ENCODE assay signal across 8 cellular contexts in the genomic region with DNA sequence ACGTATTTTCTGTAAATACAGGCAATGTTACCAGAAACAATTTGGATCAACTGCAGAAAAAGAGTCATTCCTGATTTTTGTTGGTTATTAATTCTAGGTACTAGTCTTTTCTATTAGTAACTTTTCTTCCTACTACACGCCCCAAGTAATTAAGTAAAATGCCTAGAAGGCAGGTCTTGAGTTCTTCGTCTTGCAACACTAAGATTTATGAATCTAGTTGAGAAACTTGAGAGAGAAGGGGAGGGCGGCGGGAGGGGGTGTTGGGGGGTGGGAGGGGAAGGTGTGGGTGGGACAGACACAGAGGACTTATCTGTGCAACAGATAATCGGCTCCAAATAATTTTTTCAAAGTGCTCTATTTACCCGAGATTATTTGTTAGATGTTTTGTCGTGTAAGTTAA. TPM values are rescaled to one million over a fixed set of nuclear protein-coding genes. Genes with fewer than 3 reads are reported as not detected.
DNase-seq lines count a peak whose midpoint lies in the region; ATAC-seq and TF ChIP-seq lines count a peak whose summit lies in the region.

No MANE protein-coding gene starts in this region.

- H3K9ac ChIP-seq in endodermal cell (ENCODE audit: extremely low read depth, low read length, poor library complexity, severe bottlenecking) (peak overlapping the region; percentile 73), rectal smooth muscle tissue (ENCODE audit: low read length) (no peak overlapping the region)

- H3K27ac ChIP-seq in OCI-LY7 (ENCODE audit: low read depth, low read length, poor library complexity, severe bottlenecking) = peak overlapping the region; percentile 69
- no peak overlapping the region for H3K27ac ChIP-seq in endodermal cell (ENCODE audit: low read depth, low read length)
- no peak overlapping the region for H3K27ac ChIP-seq in rectal smooth muscle tissue (ENCODE audit: low read depth, low read length)

- no peaks in the 10 kb centered on the region for H3K9me2 ChIP-seq in OCI-LY7 (ENCODE audit: insufficient read depth, low read length)

- no peak overlapping the region; the same call in 1 of the 2 replicates for H2AFZ ChIP-seq in OCI-LY7 (ENCODE audit: low read length)

- H3K4me1 ChIP-seq in OCI-LY7 (ENCODE audit: insufficient read depth, low read length, poor library complexity, severe bottlenecking) (peaks cover 15% of the 10 kb centered on the region), endodermal cell (ENCODE audit: control insufficient read depth, insufficient read depth, low read length) (no peaks in the 10 kb centered on the region), rectal smooth muscle tissue (ENCODE audit: control insufficient read depth, insufficient read depth, low read length) (peaks cover 4% of the 10 kb centered on the region)

- H3K79me2 ChIP-seq in OCI-LY7 (ENCODE audit: insufficient read depth, low read depth, low read length) = peaks cover 27% of the 10 kb centered on the region

- TF ChIP-seq CTCF in OCI-LY7 (conservative IDR thresholded peaks at IDR 0.05; ENCODE audit: low read length) (no peak), endodermal cell (conservative IDR thresholded peaks at IDR 0.05) (no peak)

- no peaks in the 10 kb centered on the region for H4K20me1 ChIP-seq in OCI-LY7 (ENCODE audit: insufficient read depth, low read length)

- POLR2A ChIA-PET in OCI-LY7 (lab: Charles Lee) = interaction anchor here (1.1 kb wide), 1 partner anchor 9 kb away, joined by 3 read pairs; no protein-coding TSS in a partner anchor

- H3K9me3 ChIP-seq in OCI-LY7 (ENCODE audit: low read length) (no peaks in the 10 kb centered on the region), endodermal cell (ENCODE audit: control insufficient read depth, low read length) (no peaks in the 10 kb centered on the region)

- BruUV-seq in OCI-LY7 (replicated peaks; lab: Mats Ljungman, UMichigan) = no TSS peak

- 33% methylated on average over 1 of the region's 8 CpGs; no CpG with 5 or more reads in 1 of the 2 experiments for WGBS in endodermal cell (ENCODE audit: insufficient coverage in 1 of 2, insufficient read length in 1 of 2), 2 experiments

- ATAC-seq in HG03342 (IDR thresholded peaks at IDR 0.05; ENCODE audit: unreplicated experiment) = no peak

- H3K4me2 ChIP-seq in OCI-LY7 (ENCODE audit: low read length) = peak overlapping the region; percentile 71

- H3K4me1 Mint-ChIP-seq in endodermal cell = peaks cover 30% of the 10 kb centered on the region

- CTCF ChIA-PET in OCI-LY7 (lab: Charles Lee; ENCODE audit: unreplicated experiment) = no interaction called here

- H3K4me3 ChIP-seq in GM08714 (ENCODE audit: low read length) = peak overlapping the region; percentile 92; the same call in 1 of the 2 replicates
- peak overlapping the region; percentile 78 for H3K4me3 ChIP-seq in OCI-LY7 (ENCODE audit: low read depth, low read length, poor library complexity, severe bottlenecking)
- H3K4me3 ChIP-seq in endodermal cell (ENCODE audit: low read length) = peak overlapping the region; percentile 96
- H3K4me3 ChIP-seq in rectal smooth muscle tissue (ENCODE audit: low read length) = peak overlapping the region; percentile 67

- no peak for DNase-seq in OCI-LY7 (ENCODE audit: low spot score)
- DNase-seq in endodermal cell = no peak
- DNase-seq in kidney tubule cell (ENCODE audit: low spot score) = no peak
- no peak for DNase-seq in cerebellum (ENCODE audit: low spot score)
- no peak for DNase-seq in NCI-H2107 (lab: John Stamatoyannopoulos, UW)

- H3K27me3 Mint-ChIP-seq in endodermal cell (ENCODE audit: insufficient read depth) = no peaks in the 10 kb centered on the region

- H3K27me3 ChIP-seq in endodermal cell (ENCODE audit: control insufficient read depth, insufficient read depth, low read length, poor library complexity, severe bottlenecking) = no peaks in the 10 kb centered on the region
- no peaks in the 10 kb centered on the region for H3K27me3 ChIP-seq in rectal smooth muscle tissue (ENCODE audit: control insufficient read depth, insufficient read depth, low read length)

- H3K9me3 Mint-ChIP-seq in endodermal cell = no peaks in the 10 kb centered on the region

- peaks cover 28% of the 10 kb centered on the region for H3K36me3 ChIP-seq in OCI-LY7 (ENCODE audit: insufficient read depth, low read length)
- H3K36me3 ChIP-seq in endodermal cell (ENCODE audit: control insufficient read depth, insufficient read depth, low read length) = peaks cover 33% of the 10 kb centered on the region
- no peaks in the 10 kb centered on the region for H3K36me3 ChIP-seq in rectal smooth muscle tissue (ENCODE audit: control insufficient read depth, insufficient read depth, low read length)

- intact Hi-C loops in OCI-LY7 (cut with micrococcal nuclease; ENCODE audit: unreplicated experiment) = no loop called here

- H3K27ac Mint-ChIP-seq in endodermal cell = peak overlapping the region; percentile 93

- peaks cover 30% of the 10 kb centered on the region for H3K36me3 Mint-ChIP-seq in endodermal cell (ENCODE audit: low read depth)

- peak overlapping the region; percentile 92 for H3K4me3 Mint-ChIP-seq in endodermal cell

RNA-seq across cellular contexts. Expression of a gene that starts 3.0 kb away (rescaled TPM):
- 9.0 and 13.8 TPM in 2 replicates for total RNA-seq in OCI-LY7 (2014; rRNA removed; shearing (Covaris generic))
- total RNA-seq in OCI-LY7 (2022) (22.1 and 22.6 TPM in 2 replicates), endodermal cell (10 to 100 TPM; 39.7 to 60.8 TPM), cerebellum (13.3 TPM)
- polyA plus RNA-seq in endodermal cell (2013, experiment 1 of 2) = 28.7 TPM
- 28.2 TPM for polyA plus RNA-seq in endodermal cell (2013, experiment 2 of 2)
